In the genomic region with DNA sequence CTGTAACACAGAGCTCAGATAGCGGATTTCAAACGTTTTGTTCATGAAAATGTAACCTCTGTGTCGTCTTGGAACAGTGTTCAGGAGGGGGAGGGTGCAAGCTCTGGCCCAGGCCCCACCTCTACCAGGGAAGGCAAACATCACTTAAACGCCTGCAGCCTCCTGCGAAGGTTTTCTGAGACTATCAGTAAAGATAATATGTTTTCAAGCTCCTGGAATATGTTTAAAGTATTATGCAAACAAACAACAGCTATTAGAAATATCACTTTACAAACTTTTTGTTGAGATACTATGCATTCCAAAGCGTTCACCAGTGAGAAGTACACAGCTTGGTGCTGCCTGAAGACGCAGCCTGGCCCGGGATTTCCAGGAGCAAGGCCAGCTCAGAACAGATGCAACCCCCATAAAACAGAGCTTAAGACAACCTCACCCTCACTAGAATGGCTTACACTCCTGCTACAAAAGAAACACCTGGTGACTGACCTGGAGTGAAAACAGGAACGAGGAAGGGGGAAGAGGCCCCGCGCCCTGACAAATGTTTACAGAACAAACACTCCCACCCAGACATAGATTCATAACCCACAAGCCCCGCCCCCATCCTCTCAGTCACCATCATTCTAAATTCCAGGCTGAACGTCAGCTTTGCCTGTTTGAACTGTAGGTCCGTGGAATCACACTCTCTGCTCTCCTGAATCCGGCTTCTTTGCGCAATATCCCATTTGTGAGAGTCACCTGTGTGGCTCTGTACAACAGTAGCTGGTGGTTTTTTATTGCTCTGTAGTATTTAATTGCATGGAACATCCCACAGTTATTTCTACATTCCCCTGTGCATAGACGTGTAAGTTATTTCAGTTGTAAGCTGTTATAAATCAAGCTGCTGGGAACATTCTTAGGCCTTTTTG, we compare ENCODE assay signal across 11 cellular contexts.
A peak's percentile ranks its signal among the peaks of the same experiment; 100 is the strongest.
DNase-seq lines count a peak whose midpoint lies in the region; ATAC-seq, FAIRE-seq and TF ChIP-seq lines count a peak whose summit lies in the region.
"Had no signal": no experiment of that assay in that cellular context is flagged by ENCODE, and none has a peak within 500 bp of the region (broad histone marks: within the 10 kb centered on the region; RNA-seq: fewer than 3 reads in every experiment).

No MANE protein-coding gene starts in this region.

- H3K9me3 ChIP-seq in astrocyte (ENCODE audit: insufficient read depth, low read depth, low read length) (peaks cover 4% of the 10 kb centered on the region), kidney (ENCODE audit: control insufficient read depth in 1 of 2, low read length in 2 of 2) (no peaks in the 10 kb centered on the region)
- H3K9me3 ChIP-seq: neutrophil had no signal

- H3K4me1 ChIP-seq in astrocyte (ENCODE audit: insufficient read depth, low read length) (no peaks in the 10 kb centered on the region), kidney (ENCODE audit: control insufficient read depth in 1 of 2, insufficient read depth in 1 of 2, low read depth in 1 of 2, low read length in 2 of 2) (no peaks in the 10 kb centered on the region)

- H3K4me1 Mint-ChIP-seq in astrocyte (ENCODE audit: low read depth, unreplicated experiment) (peaks cover 7% of the 10 kb centered on the region), nephron (peaks cover 17% of the 10 kb centered on the region)

- no peak for TF ChIP-seq CTCF in astrocyte (IDR thresholded peaks at IDR 0.05; ENCODE audit: insufficient read depth, low read depth, low read length)
- TF ChIP-seq CTCF in nephron (IDR thresholded peaks at IDR 0.05; ENCODE audit: unreplicated experiment in 3 of 3) = no peak
- no peak for TF ChIP-seq CTCF in kidney (IDR thresholded peaks at IDR 0.05; ENCODE audit: borderline replicate concordance, extremely low read depth, insufficient read depth)

- H3K27ac ChIP-seq in astrocyte (ENCODE audit: low read depth, low read length) (peak overlapping the region; percentile 42), kidney (ENCODE audit: low read depth in 2 of 2, low read length in 2 of 2) (peak overlapping the region in 1 of 2 donors; percentile 14)
- H3K27ac ChIP-seq: neutrophil had no signal

- H3K4me3 ChIP-seq in astrocyte (ENCODE audit: insufficient read depth, low read depth, low read length) (no peak overlapping the region), kidney (ENCODE audit: low read length in 2 of 2) (no peak overlapping the region)

- H3K27ac Mint-ChIP-seq in astrocyte (ENCODE audit: unreplicated experiment) (no peak overlapping the region), nephron (peak overlapping the region; percentile 46 to 76 (median 58))
- H3K27ac Mint-ChIP-seq: dendritic cell treated with granulocyte-macrophage colony-stimulating factor and Interleukin-4, amounts not matched to agents 40 ng/mL and 50 ng/mL, for 4 days had no signal

- H3K27me3 Mint-ChIP-seq in astrocyte (ENCODE audit: low read depth, unreplicated experiment) (no peaks in the 10 kb centered on the region), nephron (ENCODE audit: low read depth) (peaks cover 17% of the 10 kb centered on the region)

- ATAC-seq in GM18519 (IDR thresholded peaks at IDR 0.05; ENCODE audit: low FRiP score, unreplicated experiment) = no peak

- H4K20me1 ChIP-seq in astrocyte (ENCODE audit: insufficient read depth, low read length) = no peaks in the 10 kb centered on the region

- H2AFZ ChIP-seq in astrocyte (ENCODE audit: low read depth, low read length) = no peak overlapping the region

- H3K4me2 ChIP-seq in astrocyte (ENCODE audit: low read length) = peak overlapping the region; percentile 5

- H3K79me2 ChIP-seq in astrocyte (ENCODE audit: insufficient read depth, low read length) = no peaks in the 10 kb centered on the region

- peak; percentile 97 for DNase-seq in DMS153 (lab: John Stamatoyannopoulos, UW)
- DNase-seq in NCI-H187 treated with DMSO at 0.1 percent for 48 hours (lab: John Stamatoyannopoulos, UW) = peak; percentile 95
- no peak for DNase-seq in astrocyte (ENCODE audit: low read depth)
- DNase-seq in NCI-H82 (lab: John Stamatoyannopoulos, UW) = no peak
- DNase-seq in cortex of kidney (lab: John Stamatoyannopoulos, UW) = no peak
- no peak for DNase-seq in kidney
- DNase-seq: activated CD4-positive, CD25-positive, alpha-beta regulatory T cell treated with anti-CD3 and anti-CD28 coated beads, Interleukin-2, amount 50 U/mL, for 72 hours had no signal

- FAIRE-seq in astrocyte (lab: Jason Lieb, UNC) (no peak), kidney (lab: Jason Lieb, UNC) (no peak)

- intact Hi-C loops in kidney (cut with DNase I) = no loop called here

- peaks cover 8% of the 10 kb centered on the region for H3K9me3 Mint-ChIP-seq in astrocyte (ENCODE audit: unreplicated experiment)
- peaks cover 5% of the 10 kb centered on the region for H3K9me3 Mint-ChIP-seq in nephron
- H3K9me3 Mint-ChIP-seq: dendritic cell treated with granulocyte-macrophage colony-stimulating factor and Interleukin-4, amounts not matched to agents 40 ng/mL and 50 ng/mL, for 4 days had no signal

- H3K27me3 ChIP-seq in astrocyte (ENCODE audit: insufficient read depth, low read length) = no peaks in the 10 kb centered on the region
- H3K27me3 ChIP-seq: neutrophil had no signal

- H3K36me3 Mint-ChIP-seq in astrocyte (ENCODE audit: low read depth, unreplicated experiment) (no peaks in the 10 kb centered on the region), nephron (ENCODE audit: low read depth) (no peaks in the 10 kb centered on the region)

- H3K36me3 ChIP-seq in astrocyte (ENCODE audit: insufficient read depth, low read length) = no peaks in the 10 kb centered on the region
- no peaks in the 10 kb centered on the region for H3K36me3 ChIP-seq in kidney (ENCODE audit: control insufficient read depth in 1 of 2, insufficient read depth in 2 of 2, low read length in 2 of 2)
- H3K36me3 ChIP-seq: neutrophil had no signal

- H3K4me3 Mint-ChIP-seq in astrocyte (ENCODE audit: unreplicated experiment) = no peak overlapping the region
- H3K4me3 Mint-ChIP-seq in nephron = peak overlapping the region in 2 of 3 experiments; percentile 2 to 7
- H3K4me3 Mint-ChIP-seq: dendritic cell treated with granulocyte-macrophage colony-stimulating factor and Interleukin-4, amounts not matched to agents 40 ng/mL and 50 ng/mL, for 4 days had no signal

- H3K9ac ChIP-seq in astrocyte (ENCODE audit: low read length) (peak overlapping the region; percentile 38), kidney (ENCODE audit: low read length in 2 of 2) (no peak overlapping the region)

Comparison
In these comparisons a context has a peak if more than half of its experiments do, and no peak if none do; other contexts are left out.
1. DNase-seq: peak in DMS153 (single experiment) and NCI-H187 treated with DMSO at 0.1 percent for 48 hours (single experiment); none in astrocyte (single experiment), NCI-H82 (single experiment), cortex of kidney (single experiment) and kidney (single experiment).